15 cellular contexts compared by ENCODE assay signal in genomic region chr2:7010376-7010775, GRCh38.
DNase-seq lines count a peak whose midpoint lies in the region; ATAC-seq and TF ChIP-seq lines count a peak whose summit lies in the region.
"Had no signal": no experiment of that assay in that cellular context is flagged by ENCODE, and none has a peak within 500 bp of the region (broad histone marks: within the 10 kb centered on the region; RNA-seq: fewer than 3 reads in every experiment).

No MANE protein-coding gene starts in this region.

- no peaks in the 10 kb centered on the region for H3K27me3 ChIP-seq in thymus (ENCODE audit: control insufficient read depth, insufficient read depth)

- H3K9me3 ChIP-seq in thymus (ENCODE audit: control insufficient read depth): no peaks in the 10 kb centered on the region

- 80% methylated on average over 8 of the region's 8 CpGs for WGBS in thymus

- H3K4me1 ChIP-seq in thymus (ENCODE audit: control insufficient read depth, insufficient read depth, low read length): no peaks in the 10 kb centered on the region

- no peak for ATAC-seq in activated CD8-positive, alpha-beta T cell treated with anti-CD3 and anti-CD28 coated beads, Interleukin-2, amount 10 ng/mL, durations not matched to agents 7 days and 5 days
- ATAC-seq in activated CD8-positive, alpha-beta T cell treated with anti-CD3 and anti-CD28 coated beads for 36 hours: no peak
- no peak for ATAC-seq in HG03565 (IDR thresholded peaks at IDR 0.05; ENCODE audit: unreplicated experiment)

- no peaks in the 10 kb centered on the region for H3K9me3 Mint-ChIP-seq in activated CD8-positive, alpha-beta T cell treated with anti-CD3 and anti-CD28 coated beads, Interleukin-2, amount 10 ng/mL, durations not matched to agents 7 days and 5 days (ENCODE audit: insufficient read depth)
- H3K9me3 Mint-ChIP-seq in activated CD8-positive, alpha-beta T cell treated with anti-CD3 and anti-CD28 coated beads for 36 hours: no peaks in the 10 kb centered on the region
- no peaks in the 10 kb centered on the region for H3K9me3 Mint-ChIP-seq in chondrocyte (ENCODE audit: low read depth)
- H3K9me3 Mint-ChIP-seq in nephron: no peaks in the 10 kb centered on the region
- H3K9me3 Mint-ChIP-seq: activated naive CD4-positive, alpha-beta T cell treated with anti-CD3 and anti-CD28 coated beads, Interleukin-2, amount 50 U/mL, for 24 hours; stimulated activated naive CD8-positive, alpha-beta T cell treated with anti-CD3 and anti-CD28 coated beads, Interleukin-15, Interleukin-2, amounts not matched to agents 100 ng/mL and 50 ng/mL, for 24 hours had no signal

- H3K27me3 Mint-ChIP-seq in activated CD8-positive, alpha-beta T cell treated with anti-CD3 and anti-CD28 coated beads, Interleukin-2, amount 10 ng/mL, durations not matched to agents 7 days and 5 days (ENCODE audit: low read depth): no peaks in the 10 kb centered on the region
- H3K27me3 Mint-ChIP-seq in activated CD8-positive, alpha-beta T cell treated with anti-CD3 and anti-CD28 coated beads for 36 hours: no peaks in the 10 kb centered on the region
- H3K27me3 Mint-ChIP-seq in chondrocyte (ENCODE audit: low read depth): no peaks in the 10 kb centered on the region
- no peaks in the 10 kb centered on the region for H3K27me3 Mint-ChIP-seq in nephron (ENCODE audit: low read depth)
- H3K27me3 Mint-ChIP-seq: activated naive CD4-positive, alpha-beta T cell treated with anti-CD3 and anti-CD28 coated beads, Interleukin-2, amount 50 U/mL, for 24 hours; stimulated activated naive CD8-positive, alpha-beta T cell treated with anti-CD3 and anti-CD28 coated beads, Interleukin-15, Interleukin-2, amounts not matched to agents 100 ng/mL and 50 ng/mL, for 24 hours had no signal

- intact Hi-C loops in activated CD8-positive, alpha-beta T cell treated with anti-CD3 and anti-CD28 coated beads for 36 hours (cut with micrococcal nuclease): no loop called here

- no peak for TF ChIP-seq CTCF in activated CD8-positive, alpha-beta T cell treated with anti-CD3 and anti-CD28 coated beads for 36 hours (IDR thresholded peaks at IDR 0.05)
- no peak for TF ChIP-seq CTCF in chondrocyte (IDR thresholded peaks at IDR 0.05)
- no peak for TF ChIP-seq CTCF in nephron (IDR thresholded peaks at IDR 0.05; ENCODE audit: unreplicated experiment in 3 of 3)

- H3K4me3 ChIP-seq in thymus (ENCODE audit: low read length): no peak overlapping the region
- H3K4me3 ChIP-seq: PC-9 had no signal

- H3K27ac Mint-ChIP-seq in activated CD8-positive, alpha-beta T cell treated with anti-CD3 and anti-CD28 coated beads, Interleukin-2, amount 10 ng/mL, durations not matched to agents 7 days and 5 days: peak overlapping the region; percentile 14
- H3K27ac Mint-ChIP-seq in activated CD8-positive, alpha-beta T cell treated with anti-CD3 and anti-CD28 coated beads for 36 hours: no peak overlapping the region
- H3K27ac Mint-ChIP-seq in chondrocyte (ENCODE audit: unreplicated experiment): peak overlapping the region; percentile 67
- peak overlapping the region; percentile 80 to 94 (median 93) for H3K27ac Mint-ChIP-seq in nephron
- H3K27ac Mint-ChIP-seq: activated naive CD4-positive, alpha-beta T cell treated with anti-CD3 and anti-CD28 coated beads, Interleukin-2, amount 50 U/mL, for 24 hours; stimulated activated naive CD8-positive, alpha-beta T cell treated with anti-CD3 and anti-CD28 coated beads, Interleukin-15, Interleukin-2, amounts not matched to agents 100 ng/mL and 50 ng/mL, for 24 hours had no signal

- no peaks in the 10 kb centered on the region for H3K36me3 ChIP-seq in thymus (ENCODE audit: control insufficient read depth, insufficient read depth)

- POLR2A ChIA-PET in activated CD8-positive, alpha-beta T cell treated with anti-CD3 and anti-CD28 coated beads, Interleukin-2, amount 10 ng/mL, durations not matched to agents 7 days and 5 days (lab: Charles Lee): no interaction called here
- POLR2A ChIA-PET in activated CD8-positive, alpha-beta T cell treated with anti-CD3 and anti-CD28 coated beads for 36 hours (lab: Charles Lee): no interaction called here

- H3K27ac ChIP-seq in thymus (ENCODE audit: low read depth): peak overlapping the region; percentile 38
- H3K27ac ChIP-seq: 22Rv1, PC-9 had no signal

- peaks cover 28% of the 10 kb centered on the region for H3K36me3 Mint-ChIP-seq in activated CD8-positive, alpha-beta T cell treated with anti-CD3 and anti-CD28 coated beads, Interleukin-2, amount 10 ng/mL, durations not matched to agents 7 days and 5 days (ENCODE audit: low read depth)
- H3K36me3 Mint-ChIP-seq in activated CD8-positive, alpha-beta T cell treated with anti-CD3 and anti-CD28 coated beads for 36 hours (ENCODE audit: low read depth): peaks cover 6% of the 10 kb centered on the region
- H3K36me3 Mint-ChIP-seq in chondrocyte (ENCODE audit: low read depth): no peaks in the 10 kb centered on the region
- H3K36me3 Mint-ChIP-seq in nephron (ENCODE audit: low read depth): peaks cover 31% of the 10 kb centered on the region

- H3K4me3 Mint-ChIP-seq in activated CD8-positive, alpha-beta T cell treated with anti-CD3 and anti-CD28 coated beads, Interleukin-2, amount 10 ng/mL, durations not matched to agents 7 days and 5 days: no peak overlapping the region
- H3K4me3 Mint-ChIP-seq in activated CD8-positive, alpha-beta T cell treated with anti-CD3 and anti-CD28 coated beads for 36 hours: no peak overlapping the region
- H3K4me3 Mint-ChIP-seq in chondrocyte (ENCODE audit: unreplicated experiment) (no peak overlapping the region), nephron (no peak overlapping the region)
- H3K4me3 Mint-ChIP-seq: activated naive CD4-positive, alpha-beta T cell treated with anti-CD3 and anti-CD28 coated beads, Interleukin-2, amount 50 U/mL, for 24 hours; stimulated activated naive CD8-positive, alpha-beta T cell treated with anti-CD3 and anti-CD28 coated beads, Interleukin-15, Interleukin-2, amounts not matched to agents 100 ng/mL and 50 ng/mL, for 24 hours had no signal

- CTCF ChIA-PET in activated CD8-positive, alpha-beta T cell treated with anti-CD3 and anti-CD28 coated beads, Interleukin-2, amount 10 ng/mL, durations not matched to agents 7 days and 5 days (lab: Charles Lee): interaction anchor here (1.6 to 2.1 kb wide), 2 partner anchors 87 to 114 kb away, joined by 5 to 7 read pairs; no protein-coding TSS in a partner anchor
- CTCF ChIA-PET in activated CD8-positive, alpha-beta T cell treated with anti-CD3 and anti-CD28 coated beads for 36 hours (lab: Charles Lee): interaction anchor here (1.6 kb wide), 1 partner anchor 34 kb away, joined by 6 read pairs; no protein-coding TSS in a partner anchor

- H3K4me1 Mint-ChIP-seq in activated CD8-positive, alpha-beta T cell treated with anti-CD3 and anti-CD28 coated beads, Interleukin-2, amount 10 ng/mL, durations not matched to agents 7 days and 5 days (ENCODE audit: low read depth): peaks cover 12% of the 10 kb centered on the region
- peaks cover 17% of the 10 kb centered on the region for H3K4me1 Mint-ChIP-seq in activated CD8-positive, alpha-beta T cell treated with anti-CD3 and anti-CD28 coated beads for 36 hours (ENCODE audit: low read depth)
- H3K4me1 Mint-ChIP-seq in chondrocyte (ENCODE audit: low read depth) (peaks cover 58% of the 10 kb centered on the region), nephron (peaks cover 84% of the 10 kb centered on the region)

- no peak for DNase-seq in activated CD8-positive, alpha-beta T cell treated with anti-CD3 and anti-CD28 coated beads, Interleukin-2, amount 10 ng/mL, durations not matched to agents 7 days and 5 days
- no peak for DNase-seq in activated CD8-positive, alpha-beta T cell treated with anti-CD3 and anti-CD28 coated beads for 36 hours
- DNase-seq in chondrocyte (ENCODE audit: low spot score) (no peak), NCI-H128 (lab: John Stamatoyannopoulos, UW; ENCODE audit: unreplicated experiment) (no peak), NCI-H146 treated with DMSO at 0.1 percent for 48 hours (lab: John Stamatoyannopoulos, UW; ENCODE audit: unreplicated experiment) (no peak)
- DNase-seq: activated CD4-positive, CD25-positive, alpha-beta regulatory T cell treated with anti-CD3 and anti-CD28 coated beads, Interleukin-2, amount 50 U/mL, for 72 hours; mesendoderm; NCI-H1694 treated with DMSO at 0.1 percent for 48 hours; PC-9 had no signal
